ENCODE assay signal across 2 cellular contexts in the genomic region with DNA sequence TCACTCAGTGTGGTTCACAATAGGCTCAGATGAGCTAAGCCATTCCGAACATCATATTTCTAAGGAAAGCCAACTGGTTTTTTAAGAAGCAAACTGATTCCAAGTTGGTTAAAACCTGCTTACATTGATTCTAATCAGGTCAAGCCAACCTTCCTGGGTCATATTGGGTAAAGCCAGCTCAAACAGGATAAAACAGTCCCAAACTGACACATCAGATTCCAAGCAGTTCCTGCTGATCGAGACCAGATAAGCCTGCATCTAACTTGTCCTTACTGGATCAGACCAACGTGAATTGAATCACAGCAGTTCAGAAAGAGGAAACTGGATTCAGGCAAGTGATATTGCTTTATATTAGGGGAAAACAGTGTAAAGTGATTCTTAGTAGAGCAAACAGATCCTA.
TF ChIP-seq lines count a peak whose summit lies in the region.

No MANE protein-coding gene starts in this region.

TF ChIP-seq in A549, 52 proteins besides CTCF, POLR2A, EP300 and RAD21:
- TF ChIP-seq GATA3 (IDR thresholded peaks at IDR 0.05; ENCODE audit: borderline replicate concordance) (peak; percentile 41), ESRRA (IDR thresholded peaks at IDR 0.05; ENCODE audit: borderline replicate concordance, low read length) (no peak)

TF ChIP-seq in IMR-90, 13 proteins besides CTCF, POLR2A, EP300 and RAD21:
- no peak for TF ChIP-seq ELK1 (IDR thresholded peaks at IDR 0.05; ENCODE audit: borderline replicate concordance, low read depth, low read length)
- no peak for TF ChIP-seq SMC3 (IDR thresholded peaks at IDR 0.05; ENCODE audit: low read depth, low read length)
- no peak for TF ChIP-seq MAFK (IDR thresholded peaks at IDR 0.05; ENCODE audit: low read depth, low read length)
- no peak for TF ChIP-seq USF2 (IDR thresholded peaks at IDR 0.05; ENCODE audit: low read depth, low read length)
- TF ChIP-seq BHLHE40 (IDR thresholded peaks at IDR 0.05; ENCODE audit: low read depth, low read length) = no peak
- TF ChIP-seq CHD1 (IDR thresholded peaks at IDR 0.05; ENCODE audit: low read depth, low read length) = no peak
- no peak for TF ChIP-seq RCOR1 (IDR thresholded peaks at IDR 0.05; ENCODE audit: insufficient replicate concordance, low read length)
- TF ChIP-seq NFE2L2 (IDR thresholded peaks at IDR 0.05; ENCODE audit: low read depth, low read length) = no peak
- no peak for TF ChIP-seq CEBPB (IDR thresholded peaks at IDR 0.05; ENCODE audit: low read depth, low read length)
- no peak for TF ChIP-seq MAZ (IDR thresholded peaks at IDR 0.05; ENCODE audit: borderline replicate concordance, low read depth, low read length)
- no peak for TF ChIP-seq MXI1 (IDR thresholded peaks at IDR 0.05; ENCODE audit: borderline replicate concordance, low read depth, low read length)
- no peak for TF ChIP-seq FOS (IDR thresholded peaks at IDR 0.05; ENCODE audit: low read depth, low read length)
